ENCODE assay signal across 1 cellular context in the genomic region with DNA sequence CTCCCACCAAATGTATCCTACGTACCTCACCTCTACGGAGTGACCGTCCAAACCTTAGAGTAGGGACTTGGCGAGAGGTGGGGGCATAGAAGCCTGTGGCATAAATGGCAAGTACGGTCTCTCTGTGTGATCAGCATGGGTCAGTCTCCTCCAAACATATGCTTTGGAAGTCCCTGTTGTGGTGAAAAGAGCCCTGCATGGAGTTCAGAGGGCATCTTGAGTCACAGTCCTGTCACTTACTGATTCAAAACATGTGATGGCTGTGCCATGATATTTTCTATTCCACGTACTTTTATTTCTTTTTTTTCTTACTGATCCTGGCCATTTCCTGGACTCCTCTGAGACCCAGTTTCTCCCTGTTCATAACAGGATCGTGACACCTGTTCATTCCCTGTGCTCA.
TF ChIP-seq lines count a peak whose summit lies in the region.

No MANE protein-coding gene starts in this region.

TF ChIP-seq in GM23338, 12 proteins besides CTCF, POLR2A, EP300 and RAD21 (continued from another document):
- TF ChIP-seq, protein P1, sequence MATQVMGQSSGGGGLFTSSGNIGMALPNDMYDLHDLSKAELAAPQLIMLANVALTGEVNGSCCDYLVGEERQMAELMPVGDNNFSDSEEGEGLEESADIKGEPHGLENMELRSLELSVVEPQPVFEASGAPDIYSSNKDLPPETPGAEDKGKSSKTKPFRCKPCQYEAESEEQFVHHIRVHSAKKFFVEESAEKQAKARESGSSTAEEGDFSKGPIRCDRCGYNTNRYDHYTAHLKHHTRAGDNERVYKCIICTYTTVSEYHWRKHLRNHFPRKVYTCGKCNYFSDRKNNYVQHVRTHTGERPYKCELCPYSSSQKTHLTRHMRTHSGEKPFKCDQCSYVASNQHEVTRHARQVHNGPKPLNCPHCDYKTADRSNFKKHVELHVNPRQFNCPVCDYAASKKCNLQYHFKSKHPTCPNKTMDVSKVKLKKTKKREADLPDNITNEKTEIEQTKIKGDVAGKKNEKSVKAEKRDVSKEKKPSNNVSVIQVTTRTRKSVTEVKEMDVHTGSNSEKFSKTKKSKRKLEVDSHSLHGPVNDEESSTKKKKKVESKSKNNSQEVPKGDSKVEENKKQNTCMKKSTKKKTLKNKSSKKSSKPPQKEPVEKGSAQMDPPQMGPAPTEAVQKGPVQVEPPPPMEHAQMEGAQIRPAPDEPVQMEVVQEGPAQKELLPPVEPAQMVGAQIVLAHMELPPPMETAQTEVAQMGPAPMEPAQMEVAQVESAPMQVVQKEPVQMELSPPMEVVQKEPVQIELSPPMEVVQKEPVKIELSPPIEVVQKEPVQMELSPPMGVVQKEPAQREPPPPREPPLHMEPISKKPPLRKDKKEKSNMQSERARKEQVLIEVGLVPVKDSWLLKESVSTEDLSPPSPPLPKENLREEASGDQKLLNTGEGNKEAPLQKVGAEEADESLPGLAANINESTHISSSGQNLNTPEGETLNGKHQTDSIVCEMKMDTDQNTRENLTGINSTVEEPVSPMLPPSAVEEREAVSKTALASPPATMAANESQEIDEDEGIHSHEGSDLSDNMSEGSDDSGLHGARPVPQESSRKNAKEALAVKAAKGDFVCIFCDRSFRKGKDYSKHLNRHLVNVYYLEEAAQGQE (IDR thresholded peaks at IDR 0.05; ENCODE audit: unreplicated experiment): no peak
